In the genomic region with DNA sequence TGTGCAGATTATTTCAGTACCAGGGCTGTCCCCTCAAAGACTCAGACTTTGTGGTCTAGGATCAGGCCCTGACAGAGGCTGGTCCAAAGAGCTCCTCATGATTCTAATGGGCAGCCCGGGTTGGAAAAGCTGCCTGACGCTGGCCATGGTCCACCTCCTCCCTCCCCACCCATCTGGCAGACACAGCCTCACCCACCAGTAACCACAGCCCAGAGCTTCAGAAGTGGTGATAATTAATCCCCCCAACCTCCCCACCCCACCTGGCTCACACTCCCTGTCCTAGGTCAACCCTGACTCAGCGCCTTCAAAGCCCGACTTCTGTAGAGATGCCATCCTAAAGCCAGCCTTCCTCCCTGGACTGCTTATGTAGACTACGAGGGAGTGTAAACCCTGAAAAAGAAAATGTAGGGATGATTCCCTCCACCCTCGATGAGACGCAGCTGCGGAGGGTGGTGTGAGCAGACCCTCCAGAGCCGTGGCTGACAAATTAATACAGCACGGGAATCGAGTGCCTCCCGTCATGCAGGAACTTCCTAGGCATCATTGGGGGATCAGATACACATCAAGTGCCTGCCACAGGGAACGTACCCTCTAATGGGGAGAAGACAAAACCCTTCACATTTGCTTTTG, we compare ENCODE assay signal across 18 cellular contexts. TPM values are rescaled to one million over a fixed set of nuclear protein-coding genes. Genes with fewer than 3 reads are reported as not detected.
A peak's percentile ranks its signal among the peaks of the same experiment; 100 is the strongest.
DNase-seq lines count a peak whose midpoint lies in the region; ATAC-seq and TF ChIP-seq lines count a peak whose summit lies in the region.
"Had no signal": no experiment of that assay in that cellular context is flagged by ENCODE, and none has a peak within 500 bp of the region (broad histone marks: within the 10 kb centered on the region; RNA-seq: fewer than 3 reads in every experiment).

No MANE protein-coding gene starts in this region.

- H3K27ac ChIP-seq in KMS-11 (no peak overlapping the region), WERI-Rb-1 (no peak overlapping the region), heart right ventricle (peak overlapping the region; percentile 49 to 93 (median 82)), psoas muscle (peak overlapping the region; percentile 91)
- H3K27ac ChIP-seq: A549; BLaER1 treated with 17β-estradiol and CSF1 and Interleukin-3, amounts not matched to agents 10 nM and 100 nM had no signal

- H3K79me2 ChIP-seq in KMS-11 (ENCODE audit: insufficient read depth, low read depth) = peaks cover 100% of the 10 kb centered on the region

- DNase-seq in WERI-Rb-1 = peak; percentile 82
- DNase-seq in heart right ventricle = peak in 1 of 2 donors; percentile 54
- no peak for DNase-seq in psoas muscle
- DNase-seq: CD8-positive, alpha-beta memory T cell; GF-D8; Karpas-422; MM.1S; NCI-H1092 treated with DMSO at 0.1 percent for 48 hours; NCI-H2081 treated with DMSO at 0.1 percent for 48 hours; NCI-H526; OCI-M1 had no signal

- intact Hi-C loops in heart right ventricle (cut with DNase I) (loop anchor here in 1 of 10 donors (1.0 kb wide), 1 partner anchor 15 kb away; no protein-coding TSS in a partner anchor), psoas muscle (cut with DNase I) (loop anchor here (5.0 to 10.0 kb wide), 5 partner anchors 37 to 259 kb away; a partner anchor contains a TSS)

- 50 to 66% methylated on average over 13 of the region's 13 CpGs for WGBS in heart right ventricle, 2 donors
- 44 to 65% (median 55%) methylated on average over 13 of the region's 13 CpGs for WGBS in psoas muscle, 3 donors

- peaks cover 51% of the 10 kb centered on the region for H4K20me1 ChIP-seq in KMS-11 (ENCODE audit: insufficient read depth)

- H3K36me3 ChIP-seq in KMS-11 (ENCODE audit: insufficient read depth) (peaks cover 34% of the 10 kb centered on the region; the same call in 1 of the 2 replicates), WERI-Rb-1 (no peaks in the 10 kb centered on the region), heart right ventricle (no peaks in the 10 kb centered on the region), psoas muscle (ENCODE audit: insufficient read depth in 1 of 2, low read depth in 1 of 2) (peaks cover 0 to 8% of the 10 kb centered on the region in 2 donors)
- H3K36me3 ChIP-seq: BLaER1 treated with 17β-estradiol and CSF1 and Interleukin-3, amounts not matched to agents 10 nM and 100 nM had no signal

- no peak overlapping the region for H3K4me3 ChIP-seq in KMS-11 (IDR thresholded peaks at IDR 0.05; ENCODE audit: insufficient read depth, low read depth, low read length)
- H3K4me3 ChIP-seq in WERI-Rb-1 (ENCODE audit: low read depth, low read length) = no peak overlapping the region
- H3K4me3 ChIP-seq in heart right ventricle = peak overlapping the region in 1 of 10 donors; percentile 9
- H3K4me3 ChIP-seq in psoas muscle = peak overlapping the region; percentile 39
- H3K4me3 ChIP-seq: A549; BLaER1 treated with 17β-estradiol and CSF1 and Interleukin-3, amounts not matched to agents 10 nM and 100 nM had no signal

- ATAC-seq in heart right ventricle (peak; percentile 20 to 72 (median 50)), psoas muscle (peak; percentile 25 to 52 (median 31)), GM19452 (IDR thresholded peaks at IDR 0.05; ENCODE audit: unreplicated experiment) (no peak), GM19324 (IDR thresholded peaks at IDR 0.05; ENCODE audit: low FRiP score, unreplicated experiment) (no peak), HG02571 (IDR thresholded peaks at IDR 0.05; ENCODE audit: unreplicated experiment) (no peak), GM21619 (IDR thresholded peaks at IDR 0.05; ENCODE audit: unreplicated experiment) (no peak)
- ATAC-seq: A549 had no signal

- no peak overlapping the region for H2AFZ ChIP-seq in KMS-11 (ENCODE audit: low read depth)

- H3K4me2 ChIP-seq in KMS-11 = peak overlapping the region; percentile 97; the same call in 1 of the 2 replicates
- H3K4me2 ChIP-seq: A549; BLaER1 treated with 17β-estradiol and CSF1 and Interleukin-3, amounts not matched to agents 10 nM and 100 nM had no signal

- TF ChIP-seq CTCF in KMS-11 (conservative IDR thresholded peaks at IDR 0.05; ENCODE audit: low read depth, low read length) (no peak), WERI-Rb-1 (IDR thresholded peaks at IDR 0.05; ENCODE audit: low read depth, low read length) (no peak), heart right ventricle (IDR thresholded peaks at IDR 0.05) (no peak), psoas muscle (IDR thresholded peaks at IDR 0.05) (no peak)

- H3K9me3 ChIP-seq in WERI-Rb-1 (ENCODE audit: severe bottlenecking) (no peaks in the 10 kb centered on the region), heart right ventricle (no peaks in the 10 kb centered on the region), psoas muscle (no peaks in the 10 kb centered on the region)
- H3K9me3 ChIP-seq: BLaER1 treated with 17β-estradiol and CSF1 and Interleukin-3, amounts not matched to agents 10 nM and 100 nM had no signal

- H3K9ac ChIP-seq in KMS-11 = no peak overlapping the region
- H3K9ac ChIP-seq: BLaER1 treated with 17β-estradiol and CSF1 and Interleukin-3, amounts not matched to agents 10 nM and 100 nM had no signal

- no peaks in the 10 kb centered on the region for H3K27me3 ChIP-seq in KMS-11 (ENCODE audit: insufficient read depth, low read depth)
- peaks cover 15% of the 10 kb centered on the region for H3K27me3 ChIP-seq in WERI-Rb-1 (ENCODE audit: insufficient read depth, low read depth, severe bottlenecking)
- H3K27me3 ChIP-seq in heart right ventricle = peaks cover 0 to 37% (median 11%) of the 10 kb centered on the region in 7 donors
- no peaks in the 10 kb centered on the region for H3K27me3 ChIP-seq in psoas muscle (ENCODE audit: insufficient read depth in 3 of 3, low read length in 2 of 3)

- H3K4me1 ChIP-seq in KMS-11 (ENCODE audit: low read depth, poor library complexity, severe bottlenecking) (peaks cover 79% of the 10 kb centered on the region), heart right ventricle (peaks cover 0 to 57% (median 31%) of the 10 kb centered on the region in 9 donors), psoas muscle (peaks cover 71% of the 10 kb centered on the region)
- H3K4me1 ChIP-seq: A549; BLaER1 treated with 17β-estradiol and CSF1 and Interleukin-3, amounts not matched to agents 10 nM and 100 nM had no signal

RNA-seq across cellular contexts. Expression of a gene that starts 7.0 kb away (rescaled TPM):
- total RNA-seq in heart right ventricle (10 to 100 TPM; 13.0 to 26.3 (median 18.6) TPM), psoas muscle (10 to 100 TPM; 12.9 to 96.2 (median 20.6) TPM)
- polyA plus RNA-seq in heart right ventricle (1 to 10 TPM; 8.9 to 9.8 TPM), psoas muscle (10 to 100 TPM in 2 of 3 donors, 1 to 10 TPM in 1; 3.2 to 63.4 (median 33.3) TPM)
- total RNA-seq: CD8-positive, alpha-beta memory T cell had no signal
- polyA plus RNA-seq: CD8-positive, alpha-beta memory T cell had no signal

Comparison
In these comparisons a context has a peak if more than half of its experiments do, and no peak if none do; other contexts are left out.
1. H3K27ac ChIP-seq: peak in heart right ventricle (10 of 10) and psoas muscle (single experiment); none in KMS-11 (single experiment) and WERI-Rb-1 (single experiment).
2. ATAC-seq: peak in heart right ventricle (8 of 8) and psoas muscle (4 of 4); none in GM19452 (single experiment), GM19324 (single experiment), HG02571 (single experiment) and GM21619 (single experiment).